In the genomic region with DNA sequence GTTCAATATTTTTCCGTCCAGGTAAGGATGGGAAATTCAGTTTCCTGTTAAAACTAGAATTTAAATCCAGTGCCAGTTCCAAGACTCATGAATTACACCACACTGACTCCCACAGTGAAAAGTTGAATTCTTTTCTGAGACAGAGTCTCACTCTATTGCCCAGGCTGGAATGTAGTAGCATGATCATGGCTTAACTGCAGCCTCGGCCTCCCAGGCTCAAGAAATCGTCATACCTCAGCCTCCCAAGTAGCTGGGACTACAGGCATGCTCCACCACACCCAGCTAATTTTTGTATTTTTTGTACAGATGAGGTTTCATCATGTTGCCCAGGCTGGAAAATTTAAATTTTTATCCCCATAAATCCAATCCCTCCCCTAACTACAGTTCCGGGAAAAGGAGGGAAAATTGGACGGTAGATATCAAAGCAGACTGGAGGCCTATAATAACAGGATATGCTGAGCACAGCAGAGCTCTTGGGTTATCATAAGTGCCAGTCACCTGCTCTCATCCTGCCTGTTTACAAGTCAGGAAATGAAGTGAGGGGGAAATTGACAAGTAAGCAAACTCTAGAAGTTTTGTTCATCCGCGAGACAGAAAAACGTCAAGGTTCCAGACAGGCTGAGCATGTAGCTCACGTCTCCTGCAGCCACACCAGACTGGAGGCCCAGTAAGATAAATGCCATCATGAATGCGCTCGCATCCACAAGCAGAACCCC, we compare ENCODE assay signal across 14 cellular contexts.
DNase-seq lines count a peak whose midpoint lies in the region; ATAC-seq and TF ChIP-seq lines count a peak whose summit lies in the region.
"Had no signal": no experiment of that assay in that cellular context is flagged by ENCODE, and none has a peak within 500 bp of the region (broad histone marks: within the 10 kb centered on the region; RNA-seq: fewer than 3 reads in every experiment).

No MANE protein-coding gene starts in this region.

- H3K27me3 ChIP-seq in fibroblast of lung (ENCODE audit: control insufficient read depth, insufficient read depth, low read length) = no peaks in the 10 kb centered on the region
- H3K27me3 ChIP-seq: BLaER1, dorsolateral prefrontal cortex had no signal

- H4K20me1 ChIP-seq in fibroblast of lung (ENCODE audit: control insufficient read depth, extremely low read depth, insufficient read depth, low read length) = no peaks in the 10 kb centered on the region
- H4K20me1 ChIP-seq: BLaER1 had no signal

- no peak overlapping the region for H3K27ac Mint-ChIP-seq in stimulated activated naive CD8-positive, alpha-beta T cell treated with anti-CD3 and anti-CD28 coated beads, Interleukin-15, amount 100 ng/mL, for 72 hours
- H3K27ac Mint-ChIP-seq in activated CD4-positive, alpha-beta T cell treated with anti-CD3 and anti-CD28 coated beads, Interleukin-2, amount 10 ng/mL, durations not matched to agents 24 days and 14 days = no peak overlapping the region

- H3K27me3 Mint-ChIP-seq in stimulated activated naive CD8-positive, alpha-beta T cell treated with anti-CD3 and anti-CD28 coated beads, Interleukin-15, amount 100 ng/mL, for 72 hours = no peaks in the 10 kb centered on the region
- peaks cover 18% of the 10 kb centered on the region for H3K27me3 Mint-ChIP-seq in activated CD4-positive, alpha-beta T cell treated with anti-CD3 and anti-CD28 coated beads, Interleukin-2, amount 10 ng/mL, durations not matched to agents 24 days and 14 days

- H3K9ac ChIP-seq in fibroblast of lung (ENCODE audit: insufficient read depth, low read length) = no peak overlapping the region
- H3K9ac ChIP-seq: BLaER1 had no signal

- no peaks in the 10 kb centered on the region for H3K79me2 ChIP-seq in fibroblast of lung (ENCODE audit: control insufficient read depth, insufficient read depth, low read length)

- no peaks in the 10 kb centered on the region for H3K9me3 Mint-ChIP-seq in stimulated activated naive CD8-positive, alpha-beta T cell treated with anti-CD3 and anti-CD28 coated beads, Interleukin-15, amount 100 ng/mL, for 72 hours
- no peaks in the 10 kb centered on the region for H3K9me3 Mint-ChIP-seq in activated CD4-positive, alpha-beta T cell treated with anti-CD3 and anti-CD28 coated beads, Interleukin-2, amount 10 ng/mL, durations not matched to agents 24 days and 14 days

- peak; percentile 33 for ATAC-seq in stimulated activated naive CD8-positive, alpha-beta T cell treated with anti-CD3 and anti-CD28 coated beads, Interleukin-15, amount 100 ng/mL, for 72 hours
- ATAC-seq in stimulated activated naive CD8-positive, alpha-beta T cell treated with anti-CD3 and anti-CD28 coated beads, Interleukin-15, Interleukin-2, amounts not matched to agents 100 U/mL and 50 U/mL, for 24 hours = no peak

- peaks cover 35% of the 10 kb centered on the region for H3K4me1 Mint-ChIP-seq in stimulated activated naive CD8-positive, alpha-beta T cell treated with anti-CD3 and anti-CD28 coated beads, Interleukin-15, amount 100 ng/mL, for 72 hours
- H3K4me1 Mint-ChIP-seq in activated CD4-positive, alpha-beta T cell treated with anti-CD3 and anti-CD28 coated beads, Interleukin-2, amount 10 ng/mL, durations not matched to agents 24 days and 14 days = peaks cover 23% of the 10 kb centered on the region

- no peak overlapping the region for H2AFZ ChIP-seq in fibroblast of lung (ENCODE audit: low read length)

- intact Hi-C loops in activated CD4-positive, alpha-beta T cell treated with anti-CD3 and anti-CD28 coated beads, Interleukin-2, amount 10 ng/mL, durations not matched to agents 24 days and 14 days (cut with micrococcal nuclease) = no loop called here

- DNase-seq in stimulated activated naive CD8-positive, alpha-beta T cell treated with anti-CD3 and anti-CD28 coated beads, Interleukin-15, amount 100 ng/mL, for 72 hours = no peak
- DNase-seq in stimulated activated naive CD8-positive, alpha-beta T cell treated with anti-CD3 and anti-CD28 coated beads, Interleukin-15, Interleukin-2, amounts not matched to agents 100 U/mL and 50 U/mL, for 24 hours = no peak
- DNase-seq in activated CD4-positive, alpha-beta T cell treated with anti-CD3 and anti-CD28 coated beads, Interleukin-2, amount 10 ng/mL, durations not matched to agents 24 days and 14 days = peak; percentile 69
- no peak for DNase-seq in fibroblast of lung (ENCODE audit: low read depth in 2 of 2)
- no peak for DNase-seq in NCI-H524 treated with DMSO at 0.1 percent for 48 hours (lab: John Stamatoyannopoulos, UW)
- no peak for DNase-seq in G401 (ENCODE audit: low spot score)
- DNase-seq in NCI-H2227 treated with DMSO at 0.1 percent for 48 hours (lab: John Stamatoyannopoulos, UW) = no peak
- DNase-seq in NCI-H69 (lab: John Stamatoyannopoulos, UW) = no peak
- DNase-seq: dorsolateral prefrontal cortex, KG1, NCI-H1436, NCI-H446, T1000 had no signal

- no peaks in the 10 kb centered on the region for H3K36me3 ChIP-seq in fibroblast of lung (ENCODE audit: control insufficient read depth, insufficient read depth, low read length)
- H3K36me3 ChIP-seq: BLaER1 had no signal

- H3K4me3 ChIP-seq in fibroblast of lung (replicated peaks in 1 of 4; ENCODE audit: control extremely low read depth in 1 of 4, insufficient read depth in 1 of 4, low read depth in 3 of 4, low read length in 4 of 4) = no peak overlapping the region
- H3K4me3 ChIP-seq: BLaER1, dorsolateral prefrontal cortex had no signal

- no peak overlapping the region for H3K4me3 Mint-ChIP-seq in stimulated activated naive CD8-positive, alpha-beta T cell treated with anti-CD3 and anti-CD28 coated beads, Interleukin-15, amount 100 ng/mL, for 72 hours
- H3K4me3 Mint-ChIP-seq in activated CD4-positive, alpha-beta T cell treated with anti-CD3 and anti-CD28 coated beads, Interleukin-2, amount 10 ng/mL, durations not matched to agents 24 days and 14 days = no peak overlapping the region

- H3K4me2 ChIP-seq in fibroblast of lung (ENCODE audit: extremely low read depth, insufficient read depth, low read length) = no peak overlapping the region
- H3K4me2 ChIP-seq: BLaER1 had no signal

- H3K36me3 Mint-ChIP-seq in activated CD4-positive, alpha-beta T cell treated with anti-CD3 and anti-CD28 coated beads, Interleukin-2, amount 10 ng/mL, durations not matched to agents 24 days and 14 days (ENCODE audit: low read depth) = no peaks in the 10 kb centered on the region

- peak overlapping the region; percentile 16 for H3K27ac ChIP-seq in fibroblast of lung (ENCODE audit: insufficient read depth, low read length)
- H3K27ac ChIP-seq: BLaER1, dorsolateral prefrontal cortex had no signal

- no peaks in the 10 kb centered on the region for H3K9me3 ChIP-seq in fibroblast of lung (ENCODE audit: control insufficient read depth, insufficient read depth, low read depth, low read length)
- H3K9me3 ChIP-seq: BLaER1 had no signal

- no peak for TF ChIP-seq CTCF in fibroblast of lung (conservative IDR thresholded peaks at IDR 0.05 in 1 of 2, IDR thresholded peaks at IDR 0.05 in 1 of 2; ENCODE audit: low read depth in 1 of 2, low read length in 2 of 2)

- H3K4me1 ChIP-seq in fibroblast of lung (ENCODE audit: control insufficient read depth, extremely low read depth, insufficient read depth, low read length) = no peaks in the 10 kb centered on the region
- H3K4me1 ChIP-seq: BLaER1 had no signal

- in situ Hi-C loops in G401 (cut with HindIII; ENCODE audit: low sequenced_read_pairs) = no loop called here
